Comparison of ENCODE assay signal across 9 cellular contexts in the genomic region with DNA sequence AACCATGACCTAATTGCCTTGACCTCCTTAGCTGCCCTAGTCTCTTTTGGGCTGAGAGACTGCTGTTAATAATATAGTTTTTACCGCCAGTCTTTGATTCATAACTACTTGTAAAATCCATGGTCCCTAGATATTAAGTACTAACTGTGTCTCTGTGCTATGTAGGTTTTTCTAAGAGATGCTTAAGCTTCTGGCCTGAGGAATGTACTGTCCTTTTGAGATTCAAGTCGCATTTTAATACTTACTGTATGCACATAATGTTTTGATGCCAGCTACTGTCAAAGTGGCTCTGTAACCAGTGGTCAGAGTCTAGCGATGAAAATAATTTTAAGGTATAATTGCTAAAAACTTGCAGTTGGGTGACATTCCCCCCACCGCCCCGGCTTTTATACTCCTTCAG. TPM values are rescaled to one million over a fixed set of nuclear protein-coding genes. Genes with fewer than 3 reads are reported as not detected.
DNase-seq lines count a peak whose midpoint lies in the region; ATAC-seq and TF ChIP-seq lines count a peak whose summit lies in the region.
"Had no signal": no experiment of that assay in that cellular context is flagged by ENCODE, and none has a peak within 500 bp of the region (broad histone marks: within the 10 kb centered on the region; RNA-seq: fewer than 3 reads in every experiment).

No MANE protein-coding gene starts in this region.

- no peaks in the 10 kb centered on the region for H3K36me3 ChIP-seq in upper lobe of left lung
- H3K36me3 ChIP-seq: SJSA1 had no signal

- no peak for DNase-seq in activated naive CD8-positive, alpha-beta T cell treated with anti-CD3 and anti-CD28 coated beads, Interleukin-2, amount 50 U/mL, for 24 hours
- DNase-seq in choroid plexus epithelial cell (ENCODE audit: low read depth) (peak; percentile 41), mesothelial cell of epicardium (ENCODE audit: low spot score in 2 of 2, unreplicated experiment in 2 of 2) (no peak), upper lobe of left lung (no peak), NCI-H774 (lab: John Stamatoyannopoulos, UW) (no peak), NOMO-1 (lab: John Stamatoyannopoulos, UW; ENCODE audit: unreplicated experiment in 2 of 2) (no peak), iPS-NIHi7 (ENCODE audit: extremely low spot score) (no peak)

- 87 to 92% methylated on average over 5 of the region's 5 CpGs for WGBS in upper lobe of left lung, 2 donors

- ATAC-seq in activated naive CD8-positive, alpha-beta T cell treated with anti-CD3 and anti-CD28 coated beads, Interleukin-2, amount 50 U/mL, for 24 hours = no peak
- ATAC-seq in upper lobe of left lung (ENCODE audit: low FRiP score in 2 of 2) = no peak

- peaks cover 12% of the 10 kb centered on the region for H3K4me1 Mint-ChIP-seq in activated naive CD8-positive, alpha-beta T cell (ENCODE audit: low read depth)
- H3K4me1 Mint-ChIP-seq in activated naive CD8-positive, alpha-beta T cell treated with anti-CD3 and anti-CD28 coated beads, Interleukin-2, amount 50 U/mL, for 24 hours = peaks cover 14% of the 10 kb centered on the region
- peaks cover 46% of the 10 kb centered on the region for H3K4me1 Mint-ChIP-seq in mesothelial cell of epicardium

- H3K9me3 ChIP-seq in upper lobe of left lung = no peaks in the 10 kb centered on the region
- H3K9me3 ChIP-seq: SJSA1 had no signal

- peaks cover 41% of the 10 kb centered on the region for H3K27me3 Mint-ChIP-seq in activated naive CD8-positive, alpha-beta T cell
- peaks cover 68% of the 10 kb centered on the region for H3K27me3 Mint-ChIP-seq in activated naive CD8-positive, alpha-beta T cell treated with anti-CD3 and anti-CD28 coated beads, Interleukin-2, amount 50 U/mL, for 24 hours
- H3K27me3 Mint-ChIP-seq in mesothelial cell of epicardium (ENCODE audit: low read depth) = no peaks in the 10 kb centered on the region

- peaks cover 0 to 12% (median 4%) of the 10 kb centered on the region in 4 donors for H3K27me3 ChIP-seq in upper lobe of left lung

- peaks cover 4 to 18% (median 13%) of the 10 kb centered on the region in 4 donors for H3K4me1 ChIP-seq in upper lobe of left lung

- no peak for TF ChIP-seq POLR2A in upper lobe of left lung (IDR thresholded peaks at IDR 0.05)

- H3K27ac ChIP-seq in upper lobe of left lung = no peak overlapping the region
- H3K27ac ChIP-seq: SJSA1 had no signal

- H3K4me3 ChIP-seq in choroid plexus epithelial cell (ENCODE audit: low read depth, low read length) (peak overlapping the region; percentile 88), upper lobe of left lung (peak overlapping the region in 3 of 4 donors; percentile 57 to 67 (median 61))

- no peak overlapping the region for H3K27ac Mint-ChIP-seq in activated naive CD8-positive, alpha-beta T cell
- no peak overlapping the region for H3K27ac Mint-ChIP-seq in activated naive CD8-positive, alpha-beta T cell treated with anti-CD3 and anti-CD28 coated beads, Interleukin-2, amount 50 U/mL, for 24 hours
- H3K27ac Mint-ChIP-seq in mesothelial cell of epicardium = peak overlapping the region; percentile 96

- peak overlapping the region; percentile 69 for H3K4me3 Mint-ChIP-seq in activated naive CD8-positive, alpha-beta T cell
- H3K4me3 Mint-ChIP-seq in activated naive CD8-positive, alpha-beta T cell treated with anti-CD3 and anti-CD28 coated beads, Interleukin-2, amount 50 U/mL, for 24 hours = no peak overlapping the region
- peak overlapping the region; percentile 89 for H3K4me3 Mint-ChIP-seq in mesothelial cell of epicardium

- no peak for TF ChIP-seq EP300 in upper lobe of left lung (IDR thresholded peaks at IDR 0.05)

- TF ChIP-seq CTCF in choroid plexus epithelial cell (conservative IDR thresholded peaks at IDR 0.05; ENCODE audit: low read depth, low read length) (no peak), mesothelial cell of epicardium (IDR thresholded peaks at IDR 0.05; ENCODE audit: unreplicated experiment) (no peak), upper lobe of left lung (IDR thresholded peaks at IDR 0.05) (no peak)

- no peaks in the 10 kb centered on the region for H3K9me3 Mint-ChIP-seq in activated naive CD8-positive, alpha-beta T cell (ENCODE audit: low read depth)
- H3K9me3 Mint-ChIP-seq in activated naive CD8-positive, alpha-beta T cell treated with anti-CD3 and anti-CD28 coated beads, Interleukin-2, amount 50 U/mL, for 24 hours = no peaks in the 10 kb centered on the region
- no peaks in the 10 kb centered on the region for H3K9me3 Mint-ChIP-seq in mesothelial cell of epicardium

- H3K36me3 Mint-ChIP-seq in activated naive CD8-positive, alpha-beta T cell = no peaks in the 10 kb centered on the region
- H3K36me3 Mint-ChIP-seq in activated naive CD8-positive, alpha-beta T cell treated with anti-CD3 and anti-CD28 coated beads, Interleukin-2, amount 50 U/mL, for 24 hours (ENCODE audit: low read depth) = no peaks in the 10 kb centered on the region
- peaks cover 20% of the 10 kb centered on the region for H3K36me3 Mint-ChIP-seq in mesothelial cell of epicardium

RNA-seq across cellular contexts. Expression of a gene that starts 2.1 kb away (rescaled TPM):
- 736 to 747 TPM (median 737 TPM) in 3 replicates for total RNA-seq in mesothelial cell of epicardium
- total RNA-seq in upper lobe of left lung = 10 to 100 TPM; 17.7 to 67.7 (median 37.7) TPM

Comparison
In these comparisons a context has a peak if more than half of its experiments do, and no peak if none do; other contexts are left out.
1. RNA of a gene that starts 2.1 kb away (total RNA-seq): 736 to 747 TPM in mesothelial cell of epicardium; 17.7 to 67.7 TPM in upper lobe of left lung; every median in the first group is over 10 times any median in the second.